ENCODE assay signal across 20 cellular contexts in genomic region chr18:42340423-42341009, GRCh38.
"Had no signal": no experiment of that assay in that cellular context is flagged by ENCODE, and none has a peak within 500 bp of the region (broad histone marks: within the 10 kb centered on the region; RNA-seq: fewer than 3 reads in every experiment).

No MANE protein-coding gene starts in this region.

- H3K4me1 ChIP-seq: foreskin keratinocyte, sigmoid colon, transverse colon had no signal

- FAIRE-seq: endothelial cell of umbilical vein had no signal

- H3K9me3 ChIP-seq: mucosa of descending colon, neutrophil, sigmoid colon, thoracic aorta, transverse colon had no signal

- H3K27me3 Mint-ChIP-seq: stimulated activated naive B cell treated with anti-CD40 and anti-IgM and Interleukin-4, amounts not matched to agents 10 μg/mL and 1 μg/mL and 100 μg/mL, for 72 hours; stimulated activated naive CD8-positive, alpha-beta T cell treated with anti-CD3 and anti-CD28 coated beads, Interleukin-15, amount 100 ng/mL, for 72 hours had no signal

- H3K4me1 Mint-ChIP-seq: naive thymus-derived CD8-positive, alpha-beta T cell; stimulated activated naive B cell treated with anti-CD40 and anti-IgM and Interleukin-4, amounts not matched to agents 10 μg/mL and 1 μg/mL and 100 μg/mL, for 72 hours; stimulated activated naive CD8-positive, alpha-beta T cell treated with anti-CD3 and anti-CD28 coated beads, Interleukin-15, amount 100 ng/mL, for 72 hours had no signal

- H3K36me3 ChIP-seq: neutrophil, sigmoid colon, thoracic aorta, transverse colon had no signal

- H3K27ac Mint-ChIP-seq: endodermal cell; naive thymus-derived CD8-positive, alpha-beta T cell; stimulated activated naive B cell treated with anti-CD40 and anti-IgM and Interleukin-4, amounts not matched to agents 10 μg/mL and 1 μg/mL and 100 μg/mL, for 72 hours; stimulated activated naive CD8-positive, alpha-beta T cell treated with anti-CD3 and anti-CD28 coated beads, Interleukin-15, amount 100 ng/mL, for 72 hours had no signal

- H3K27me3 ChIP-seq: foreskin keratinocyte, neutrophil, sigmoid colon, transverse colon had no signal

- H3K36me3 Mint-ChIP-seq: stimulated activated naive B cell treated with anti-CD40 and anti-IgM and Interleukin-4, amounts not matched to agents 10 μg/mL and 1 μg/mL and 100 μg/mL, for 72 hours had no signal

- H3K27ac ChIP-seq: coronary artery, foreskin keratinocyte, neutrophil, sigmoid colon, skin epidermis, thoracic aorta, transverse colon had no signal

- H3K4me3 ChIP-seq: coronary artery, mucosa of descending colon, sigmoid colon, skin epidermis, thoracic aorta, transverse colon had no signal

- H3K4me3 Mint-ChIP-seq: endodermal cell; naive thymus-derived CD8-positive, alpha-beta T cell; stimulated activated naive B cell treated with anti-CD40 and anti-IgM and Interleukin-4, amounts not matched to agents 10 μg/mL and 1 μg/mL and 100 μg/mL, for 72 hours; stimulated activated naive CD8-positive, alpha-beta T cell treated with anti-CD3 and anti-CD28 coated beads, Interleukin-15, amount 100 ng/mL, for 72 hours had no signal

- DNase-seq: effector CD4-positive, alpha-beta T cell; endodermal cell; erythroblast; foreskin keratinocyte; head of caudate nucleus; hippocampal formation; left colon; mucosa of descending colon; naive thymus-derived CD8-positive, alpha-beta T cell; sigmoid colon; stimulated activated CD4-positive, alpha-beta T cell treated with anti-CD3 and anti-CD28 coated beads, Interleukin-2, amount 100 ng/mL, for 24 hours; stimulated activated CD4-positive, alpha-beta T cell treated with anti-CD3 and anti-CD28 coated beads, Interleukin-4, amount 100 ng/mL, for 4 hours; stimulated activated naive B cell treated with anti-CD40 and anti-IgM and Interleukin-4, amounts not matched to agents 10 μg/mL and 1 μg/mL and 100 μg/mL, for 72 hours; stimulated activated naive CD8-positive, alpha-beta T cell treated with anti-CD3 and anti-CD28 coated beads, Interleukin-15, amount 100 ng/mL, for 72 hours; transverse colon had no signal
